ENCODE assay signal across 14 cellular contexts in genomic region chr7:522938-523289, GRCh38. TPM values are rescaled to one million over a fixed set of nuclear protein-coding genes. Genes with fewer than 3 reads are reported as not detected.
DNase-seq lines count a peak whose midpoint lies in the region; ATAC-seq and TF ChIP-seq lines count a peak whose summit lies in the region.
"Had no signal": no experiment of that assay in that cellular context is flagged by ENCODE, and none has a peak within 500 bp of the region (broad histone marks: within the 10 kb centered on the region; RNA-seq: fewer than 3 reads in every experiment).

No MANE protein-coding gene starts in this region.

- no peaks in the 10 kb centered on the region for H3K9me3 Mint-ChIP-seq in activated naive CD8-positive, alpha-beta T cell (ENCODE audit: low read depth)
- no peaks in the 10 kb centered on the region for H3K9me3 Mint-ChIP-seq in activated naive CD8-positive, alpha-beta T cell treated with anti-CD3 and anti-CD28 coated beads for 36 hours
- H3K9me3 Mint-ChIP-seq in brain (peaks cover 0 to 3% (median 0%) of the 10 kb centered on the region in 5 experiments), mesothelial cell of epicardium (no peaks in the 10 kb centered on the region)
- H3K9me3 Mint-ChIP-seq: activated T-cell treated with anti-CD3 and anti-CD28 coated beads, Interleukin-2, amount 50 U/mL, for 4 hours had no signal

- H3K27ac ChIP-seq in thoracic aorta: peak overlapping the region; percentile 82 to 98
- H3K27ac ChIP-seq: GM23248 had no signal

- TF ChIP-seq CTCF in brain (conservative IDR thresholded peaks at IDR 0.05): no peak
- no peak for TF ChIP-seq CTCF in mesothelial cell of epicardium (IDR thresholded peaks at IDR 0.05; ENCODE audit: unreplicated experiment)
- no peak for TF ChIP-seq CTCF in thoracic aorta (IDR thresholded peaks at IDR 0.05)

- no peak overlapping the region for H3K27ac Mint-ChIP-seq in activated naive CD8-positive, alpha-beta T cell
- H3K27ac Mint-ChIP-seq in activated naive CD8-positive, alpha-beta T cell treated with anti-CD3 and anti-CD28 coated beads for 36 hours: no peak overlapping the region
- no peak overlapping the region for H3K27ac Mint-ChIP-seq in brain
- no peak overlapping the region for H3K27ac Mint-ChIP-seq in mesothelial cell of epicardium

- DNase-seq in activated naive CD8-positive, alpha-beta T cell treated with anti-CD3 and anti-CD28 coated beads for 36 hours: no peak
- no peak for DNase-seq in mesothelial cell of epicardium (ENCODE audit: low spot score in 2 of 2, unreplicated experiment in 2 of 2)
- no peak for DNase-seq in thoracic aorta (ENCODE audit: low spot score)
- no peak for DNase-seq in activated CD8-positive, alpha-beta memory T cell treated with anti-CD3 and anti-CD28 coated beads, Interleukin-2, amount 50 U/mL, for 48 hours
- DNase-seq: 8988T; activated T-cell treated with anti-CD3 and anti-CD28 coated beads, Interleukin-2, amount 50 U/mL, for 4 hours; GDM1; NCI-H524 treated with DMSO at 0.1 percent for 48 hours had no signal

- H3K4me3 Mint-ChIP-seq in activated naive CD8-positive, alpha-beta T cell: peak overlapping the region; percentile 23
- H3K4me3 Mint-ChIP-seq in activated naive CD8-positive, alpha-beta T cell treated with anti-CD3 and anti-CD28 coated beads for 36 hours: no peak overlapping the region
- H3K4me3 Mint-ChIP-seq in brain (peak overlapping the region in 3 of 5 experiments; percentile 35 to 53 (median 37)), mesothelial cell of epicardium (peak overlapping the region; percentile 28)

- peaks cover 3% of the 10 kb centered on the region for H3K4me1 Mint-ChIP-seq in activated naive CD8-positive, alpha-beta T cell (ENCODE audit: low read depth)
- H3K4me1 Mint-ChIP-seq in activated naive CD8-positive, alpha-beta T cell treated with anti-CD3 and anti-CD28 coated beads for 36 hours: peaks cover 6% of the 10 kb centered on the region
- H3K4me1 Mint-ChIP-seq in brain (peaks cover 17% of the 10 kb centered on the region), mesothelial cell of epicardium (peaks cover 18% of the 10 kb centered on the region)

- ATAC-seq in thoracic aorta (ENCODE audit: insufficient number of reproducible peaks, low FRiP score, low read depth): no peak
- no peak for ATAC-seq in HG02642 (IDR thresholded peaks at IDR 0.05; ENCODE audit: poor library complexity, unreplicated experiment)
- no peak for ATAC-seq in GM21717 (IDR thresholded peaks at IDR 0.05; ENCODE audit: unreplicated experiment)

- H3K4me1 ChIP-seq in thoracic aorta (ENCODE audit: control insufficient read depth in 1 of 2, low read depth in 2 of 2): peaks cover 12 to 46% of the 10 kb centered on the region in 2 donors

- H3K4me3 ChIP-seq in thoracic aorta: peak overlapping the region; percentile 77
- H3K4me3 ChIP-seq: mucosa of descending colon had no signal

- H3K27me3 Mint-ChIP-seq in activated naive CD8-positive, alpha-beta T cell: no peaks in the 10 kb centered on the region
- H3K27me3 Mint-ChIP-seq in activated naive CD8-positive, alpha-beta T cell treated with anti-CD3 and anti-CD28 coated beads for 36 hours: peaks cover 38% of the 10 kb centered on the region
- H3K27me3 Mint-ChIP-seq in brain: peaks cover 64% of the 10 kb centered on the region
- peaks cover 48% of the 10 kb centered on the region for H3K27me3 Mint-ChIP-seq in mesothelial cell of epicardium (ENCODE audit: low read depth)

- no peaks in the 10 kb centered on the region for H3K36me3 ChIP-seq in thoracic aorta

- no peaks in the 10 kb centered on the region for H3K36me3 Mint-ChIP-seq in activated naive CD8-positive, alpha-beta T cell
- H3K36me3 Mint-ChIP-seq in activated naive CD8-positive, alpha-beta T cell treated with anti-CD3 and anti-CD28 coated beads for 36 hours: no peaks in the 10 kb centered on the region
- H3K36me3 Mint-ChIP-seq in brain (no peaks in the 10 kb centered on the region), mesothelial cell of epicardium (no peaks in the 10 kb centered on the region)

- H3K9me3 ChIP-seq in thoracic aorta: peaks cover 7% of the 10 kb centered on the region
- H3K9me3 ChIP-seq: mucosa of descending colon had no signal

- H3K27me3 ChIP-seq in thoracic aorta (replicated peaks; ENCODE audit: insufficient read depth): no peaks in the 10 kb centered on the region

RNA-seq across cellular contexts. Expression of gene PDGFA, which starts 3.3 kb away (rescaled TPM):
- 1 to 10 TPM; 3.3 to 4.1 TPM for total RNA-seq in activated naive CD8-positive, alpha-beta T cell treated with anti-CD3 and anti-CD28 coated beads for 36 hours
- 10.6 TPM for polyA plus RNA-seq in brain (ENCODE audit: insufficient read depth, low read depth, low replicate concordance)
- total RNA-seq in mesothelial cell of epicardium (74.0 to 78.8 TPM (median 75.3 TPM) in 3 replicates), thoracic aorta (100 to 1,000 TPM; 175 to 219 TPM)

Comparison
In these comparisons a context has a peak if more than half of its experiments do, and no peak if none do; other contexts are left out.
1. RNA of gene PDGFA, which starts 3.3 kb away (total RNA-seq): 175 to 219 TPM in thoracic aorta and 74.0 to 78.8 TPM in mesothelial cell of epicardium; 3.3 to 4.1 TPM in activated naive CD8-positive, alpha-beta T cell treated with anti-CD3 and anti-CD28 coated beads for 36 hours; every median in the first group is over 10 times any median in the second.